Comparison of ENCODE assay signal across 8 cellular contexts in the genomic region with DNA sequence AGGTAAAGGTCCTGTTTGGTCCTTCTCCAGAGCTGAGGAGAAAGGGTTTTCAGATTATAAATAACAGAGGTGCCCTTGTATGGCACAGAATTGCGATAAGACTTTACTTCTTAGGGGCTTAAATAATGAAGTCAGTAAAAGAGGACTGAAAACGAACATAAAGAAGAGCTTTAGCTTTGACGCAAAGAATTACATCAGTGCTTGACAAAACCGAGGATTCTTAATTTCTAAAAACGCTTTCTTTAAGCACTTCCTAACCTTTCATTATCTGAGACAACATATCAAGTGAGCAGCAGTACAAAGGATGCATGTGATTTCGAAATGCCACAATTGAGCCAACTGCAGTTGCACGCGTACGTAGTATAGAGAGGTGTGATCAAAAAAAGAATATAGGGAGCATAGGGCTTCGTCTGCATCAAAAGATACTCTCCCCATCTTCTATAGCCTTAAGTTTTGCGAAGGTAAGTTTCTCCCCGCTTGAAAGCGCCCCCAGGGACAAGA. TPM values are rescaled to one million over a fixed set of nuclear protein-coding genes. Genes with fewer than 3 reads are reported as not detected.
A peak's percentile ranks its signal among the peaks of the same experiment; 100 is the strongest.
DNase-seq lines count a peak whose midpoint lies in the region; TF ChIP-seq lines count a peak whose summit lies in the region.

No MANE protein-coding gene starts in this region.

- TF ChIP-seq CTCF in LNCaP clone FGC (IDR thresholded peaks at IDR 0.05; ENCODE audit: control insufficient read depth, extremely low read depth, insufficient read depth) (no peak), brain (conservative IDR thresholded peaks at IDR 0.05) (no peak)

- in situ Hi-C loops in KBM-7 (cut with MboI; ENCODE audit: low pct_unique_long_range_greater_than_20kb, low sequenced_read_pairs), result no loop called here

- peaks cover 41% of the 10 kb centered on the region for H3K4me1 Mint-ChIP-seq in brain

- peak overlapping the region; percentile 90 to 95 (median 93) for H3K4me3 Mint-ChIP-seq in brain

- peaks cover 14% of the 10 kb centered on the region for H3K27me3 Mint-ChIP-seq in brain

- H3K9me3 ChIP-seq in mesodermal cell (ENCODE audit: control insufficient read depth, low read length), result no peaks in the 10 kb centered on the region

- H3K27ac Mint-ChIP-seq in brain, result peak overlapping the region; percentile 97 to 99 (median 99)

- peaks cover 14% of the 10 kb centered on the region for H3K36me3 Mint-ChIP-seq in brain

- H3K4me3 ChIP-seq in LNCaP clone FGC (ENCODE audit: low read depth, low read length) (peak overlapping the region; percentile 62), mesodermal cell (ENCODE audit: extremely low read depth, insufficient read depth, low read length, poor library complexity, severe bottlenecking) (peak overlapping the region; percentile 95)

- H3K4me1 ChIP-seq in mesodermal cell (ENCODE audit: control insufficient read depth, insufficient read depth, low read length, poor library complexity, severe bottlenecking), result peaks cover under 1% of the 10 kb centered on the region

- peaks cover 10% of the 10 kb centered on the region for H3K36me3 ChIP-seq in mesodermal cell (ENCODE audit: control insufficient read depth, insufficient read depth, low read length)

- H3K27ac ChIP-seq in mesodermal cell (ENCODE audit: low read depth, low read length, severe bottlenecking), result peak overlapping the region; percentile 89

- DNase-seq in AML-193 (lab: John Stamatoyannopoulos, UW) (peak; percentile 58 to 67), LNCaP clone FGC (ENCODE audit: low read depth) (no peak), NK-92 (lab: John Stamatoyannopoulos, UW; ENCODE audit: unreplicated experiment) (no peak), KBM-7 (no peak), T1000 (lab: John Stamatoyannopoulos, UW) (no peak), DMS53 treated with DMSO at 0.1 percent for 48 hours (lab: John Stamatoyannopoulos, UW; ENCODE audit: unreplicated experiment) (no peak)

- H3K9me3 Mint-ChIP-seq in brain, result peaks cover 3 to 10% (median 5%) of the 10 kb centered on the region in 5 experiments

- 24 to 30% methylated on average over 6 to 9 of the region's 13 CpGs for WGBS in mesodermal cell (ENCODE audit: insufficient coverage in 2 of 2), 2 experiments

RNA-seq across cellular contexts. Expression of a gene that starts 0.8 kb away (rescaled TPM):
- 42.1 TPM for polyA plus RNA-seq in brain (ENCODE audit: insufficient read depth, low read depth, low replicate concordance)
- 52.3 TPM for polyA plus RNA-seq in mesodermal cell (2013, experiment 1 of 2)
- 60.0 TPM for polyA plus RNA-seq in mesodermal cell (2013, experiment 2 of 2)

Comparison
In these comparisons a context has a peak if more than half of its experiments do, and no peak if none do; other contexts are left out.
1. DNase-seq: peak in AML-193 (2 of 2); none in LNCaP clone FGC (single experiment), NK-92 (single experiment), KBM-7 (single experiment), T1000 (single experiment) and DMS53 treated with DMSO at 0.1 percent for 48 hours (single experiment).